In the genomic region with DNA sequence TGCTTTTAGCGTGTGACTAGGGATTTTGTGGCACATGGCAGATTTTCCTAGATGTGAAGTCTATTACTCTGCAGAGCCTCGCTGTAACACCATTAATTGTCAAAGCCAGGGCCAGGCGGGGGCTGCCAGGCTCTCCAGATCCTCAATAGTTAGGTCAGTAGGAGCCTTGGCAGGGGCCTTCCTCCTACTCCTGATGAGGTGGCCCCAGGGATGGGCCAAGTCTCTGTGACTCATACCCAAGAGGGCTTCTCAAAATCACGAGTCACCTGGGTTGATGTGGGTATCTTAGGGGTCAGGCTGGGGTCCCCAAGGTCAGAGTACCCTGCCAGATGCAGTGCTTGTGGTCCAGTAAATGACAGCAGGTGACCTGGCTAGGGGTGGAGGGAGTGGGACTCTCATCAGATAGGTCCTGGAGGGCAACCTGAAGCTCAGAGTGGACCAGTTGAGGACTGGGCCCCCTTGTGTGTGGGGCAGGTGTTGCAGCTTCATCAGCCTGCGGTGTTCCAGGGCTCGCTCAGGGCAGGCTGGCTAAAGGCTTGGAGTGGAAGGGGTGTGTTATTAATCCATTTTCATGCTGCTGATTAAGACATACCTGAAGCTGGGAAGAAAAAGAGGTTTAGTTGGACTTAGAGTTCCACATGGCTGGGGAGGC, we compare ENCODE assay signal across 13 cellular contexts.
DNase-seq lines count a peak whose midpoint lies in the region; ATAC-seq and TF ChIP-seq lines count a peak whose summit lies in the region.
"Had no signal": no experiment of that assay in that cellular context is flagged by ENCODE, and none has a peak within 500 bp of the region (broad histone marks: within the 10 kb centered on the region; RNA-seq: fewer than 3 reads in every experiment).

No MANE protein-coding gene starts in this region.

- H2BK20ac ChIP-seq in H9 (ENCODE audit: low read depth, low read length, poor library complexity, severe bottlenecking) = no peak overlapping the region

- H3K14ac ChIP-seq in H9 (ENCODE audit: insufficient read depth, low read length) = no peak overlapping the region

- H3K56ac ChIP-seq in H9 (ENCODE audit: insufficient read length, low read depth, low read length) = no peak overlapping the region

- BruUV-seq in mammary epithelial cell (replicated peaks; lab: Mats Ljungman, UMichigan) = no TSS peak

- TF ChIP-seq CTCF in BE2C (IDR thresholded peaks at IDR 0.05; ENCODE audit: low read depth, low read length) = peak; percentile 24
- TF ChIP-seq CTCF in H9 (conservative IDR thresholded peaks at IDR 0.05) = peak; percentile 71
- TF ChIP-seq CTCF in astrocyte of the spinal cord (IDR thresholded peaks at IDR 0.05; ENCODE audit: low read depth, low read length) = peak; percentile 18
- TF ChIP-seq CTCF in mammary epithelial cell (conservative IDR thresholded peaks at IDR 0.05 in 1 of 2, IDR thresholded peaks at IDR 0.05 in 1 of 2; ENCODE audit: extremely low read depth in 1 of 2, insufficient read depth in 1 of 2, low read depth in 1 of 2, low read length in 2 of 2) = peak in 1 of 2 donors; percentile 17

- dilution Hi-C loops in mammary epithelial cell (cut with HindIII; ENCODE audit: low sequenced_read_pairs) = no loop called here

- H3T11ph ChIP-seq in H9 (ENCODE audit: low read length) = no peak overlapping the region

- no peak overlapping the region for H3K27ac ChIP-seq in H9 (ENCODE audit: insufficient read length, low read depth, low read length)
- H3K27ac ChIP-seq in SJCRH30 = no peak overlapping the region
- no peak overlapping the region for H3K27ac ChIP-seq in mammary epithelial cell (ENCODE audit: insufficient read depth, low read depth, low read length)

- H2AK5ac ChIP-seq in H9 (ENCODE audit: insufficient read length, low read length) = no peak overlapping the region

- H2BK120ac ChIP-seq in H9 (ENCODE audit: low read depth, low read length, poor library complexity, severe bottlenecking) = no peak overlapping the region

- H3K79me2 ChIP-seq in H9 (ENCODE audit: insufficient read depth, low read length) (no peaks in the 10 kb centered on the region), mammary epithelial cell (ENCODE audit: insufficient read depth, low read length) (no peaks in the 10 kb centered on the region)

- H3K4me2 ChIP-seq in H9 (ENCODE audit: insufficient read depth, insufficient read length, low read length) = no peak overlapping the region
- no peak overlapping the region for H3K4me2 ChIP-seq in mammary epithelial cell (ENCODE audit: insufficient read depth, low read depth, low read length)

- no peaks in the 10 kb centered on the region for H4K20me1 ChIP-seq in H9 (ENCODE audit: control insufficient read depth, insufficient read depth, insufficient read length)
- H4K20me1 ChIP-seq in mammary epithelial cell (ENCODE audit: insufficient read depth, low read length) = no peaks in the 10 kb centered on the region

- no peak overlapping the region for H2BK5ac ChIP-seq in H9 (ENCODE audit: insufficient read length, low read length)

- no peak overlapping the region for H4K5ac ChIP-seq in H9 (ENCODE audit: insufficient read length, low read depth, low read length)

- DNase-seq in BE2C (no peak), H9 (peak; percentile 54), astrocyte of the spinal cord (ENCODE audit: low read depth, low spot score) (no peak), left lobe of liver (ENCODE audit: low spot score) (no peak), SJCRH30 (no peak), mammary epithelial cell (no peak)
- DNase-seq: CD4-positive, alpha-beta memory T cell; dorsolateral prefrontal cortex; NCI-H526 treated with DMSO at 0.1 percent for 48 hours had no signal

- in situ Hi-C loops in astrocyte of the spinal cord (cut with HindIII; ENCODE audit: low sequenced_read_pairs) = no loop called here
- in situ Hi-C loops in mammary epithelial cell (cut with MboI; ENCODE audit: low sequenced_read_pairs in 2 of 2) = no loop called here

- H3K4me1 ChIP-seq in BE2C (peaks cover 12% of the 10 kb centered on the region), H9 (ENCODE audit: insufficient read depth, low read length) (peaks cover 3% of the 10 kb centered on the region; the same call in 1 of the 2 replicates), SJCRH30 (no peaks in the 10 kb centered on the region), mammary epithelial cell (ENCODE audit: insufficient read depth, low read length) (no peaks in the 10 kb centered on the region)

- H3K23me2 ChIP-seq in H9 (ENCODE audit: insufficient read length, low read depth, low read length, poor library complexity, severe bottlenecking) = no peaks in the 10 kb centered on the region

- no peak overlapping the region for H3K23ac ChIP-seq in H9 (ENCODE audit: insufficient read length, low read depth, low read length)

- H4K91ac ChIP-seq in H9 (ENCODE audit: insufficient read length, low read depth, low read length) = no peak overlapping the region

- intact Hi-C loops in mammary epithelial cell (cut with micrococcal nuclease) = no loop called here

- peaks cover 32 to 39% of the 10 kb centered on the region in 2 experiments for H3K4me1 Mint-ChIP-seq in H9
- H3K4me1 Mint-ChIP-seq: CD4-positive, alpha-beta memory T cell had no signal

- no peak overlapping the region for H3K9ac ChIP-seq in H9 (ENCODE audit: extremely low read depth, insufficient read length, low read length)
- H3K9ac ChIP-seq in mammary epithelial cell (ENCODE audit: insufficient read depth, low read length) = no peak overlapping the region

- H3K27ac Mint-ChIP-seq in H9 = no peak overlapping the region
- H3K27ac Mint-ChIP-seq: activated T-helper 17 cell treated with anti-CD3 and anti-CD28 coated beads, Interleukin-2, amount 50 U/mL, for 72 hours; CD4-positive, alpha-beta memory T cell had no signal

- no peak overlapping the region for H3K4ac ChIP-seq in H9 (ENCODE audit: low read depth, low read length)

- no peak overlapping the region for H3K18ac ChIP-seq in H9 (ENCODE audit: insufficient read length, low read depth, low read length)

- H3K4me3 ChIP-seq in BE2C (ENCODE audit: low read depth, low read length) (no peak overlapping the region), astrocyte of the spinal cord (ENCODE audit: low read depth, low read length) (no peak overlapping the region), SJCRH30 (no peak overlapping the region), mammary epithelial cell (replicated peaks in 1 of 3; ENCODE audit: insufficient read depth in 1 of 3, low read depth in 2 of 3, low read length in 3 of 3) (no peak overlapping the region)
- H3K4me3 ChIP-seq: dorsolateral prefrontal cortex, pancreas had no signal

- H3K27me3 ChIP-seq in BE2C (no peaks in the 10 kb centered on the region), H9 (ENCODE audit: insufficient read depth, low read length) (no peaks in the 10 kb centered on the region), SJCRH30 (no peaks in the 10 kb centered on the region), mammary epithelial cell (ENCODE audit: insufficient read depth, low read length) (no peaks in the 10 kb centered on the region)
- H3K27me3 ChIP-seq: dorsolateral prefrontal cortex, pancreas had no signal

- H2BK12ac ChIP-seq in H9 (ENCODE audit: insufficient read length, low read depth, low read length) = no peak overlapping the region

- H2BK15ac ChIP-seq in H9 (ENCODE audit: low read depth, low read length) = no peak overlapping the region

- peaks cover 0 to 4% (median 0%) of the 10 kb centered on the region in 3 experiments; a peak in 2 of 7 replicates for H3K36me3 Mint-ChIP-seq in H9 (ENCODE audit: insufficient read depth in 1 of 3, low read depth in 3 of 3)
- H3K36me3 Mint-ChIP-seq: CD4-positive, alpha-beta memory T cell had no signal

- CTCF ChIA-PET in mammary epithelial cell (lab: Charles Lee; ENCODE audit: low non-redundant PET) = no interaction called here

- H3K27me3 Mint-ChIP-seq in H9 (ENCODE audit: low read depth) = peaks cover 2% of the 10 kb centered on the region; the same call in 1 of the 2 replicates

- H3K9me3 ChIP-seq in BE2C (no peaks in the 10 kb centered on the region), H9 (ENCODE audit: control insufficient read depth, low read depth, low read length) (no peaks in the 10 kb centered on the region), SJCRH30 (replicated peaks) (no peaks in the 10 kb centered on the region; the same call in 1 of the 2 replicates), mammary epithelial cell (replicated peaks; ENCODE audit: insufficient read depth, low read length) (no peaks in the 10 kb centered on the region)
- H3K9me3 ChIP-seq: pancreas had no signal

- H3K9me3 Mint-ChIP-seq in H9 = no peaks in the 10 kb centered on the region
- H3K9me3 Mint-ChIP-seq: activated T-helper 17 cell treated with anti-CD3 and anti-CD28 coated beads, Interleukin-2, amount 50 U/mL, for 72 hours; CD4-positive, alpha-beta memory T cell had no signal

- no peaks in the 10 kb centered on the region for H3K36me3 ChIP-seq in BE2C
- H3K36me3 ChIP-seq in SJCRH30 = no peaks in the 10 kb centered on the region
- H3K36me3 ChIP-seq in mammary epithelial cell (ENCODE audit: insufficient read depth, low read length) = no peaks in the 10 kb centered on the region
- H3K36me3 ChIP-seq: pancreas had no signal

- ATAC-seq in left lobe of liver = peak; percentile 65
- ATAC-seq in HG02981 (IDR thresholded peaks at IDR 0.05; ENCODE audit: unreplicated experiment) = no peak
- ATAC-seq in GM21526 (IDR thresholded peaks at IDR 0.05; ENCODE audit: low FRiP score, unreplicated experiment) = no peak
- ATAC-seq: activated T-helper 17 cell treated with anti-CD3 and anti-CD28 coated beads, Interleukin-2, amount 50 U/mL, for 72 hours; pancreas had no signal

- H3K79me1 ChIP-seq in H9 (ENCODE audit: insufficient read depth, low read depth, low read length, poor library complexity, severe bottlenecking) = no peaks in the 10 kb centered on the region

- no peak overlapping the region for H4K8ac ChIP-seq in H9 (replicated peaks; ENCODE audit: insufficient read length, low read depth, low read length)

- H2AFZ ChIP-seq in H9 (ENCODE audit: low read length) = no peak overlapping the region
- H2AFZ ChIP-seq in mammary epithelial cell (ENCODE audit: low read depth, low read length) = no peak overlapping the region

- no peak overlapping the region for H3K4me3 Mint-ChIP-seq in H9
- H3K4me3 Mint-ChIP-seq: activated T-helper 17 cell treated with anti-CD3 and anti-CD28 coated beads, Interleukin-2, amount 50 U/mL, for 72 hours; CD4-positive, alpha-beta memory T cell had no signal

- no CpG with 5 or more reads among the region's 6 CpGs for WGBS in H9 (ENCODE audit: extremely low coverage, insufficient read length, low lambda C conversion rate)
- WGBS in mammary epithelial cell (ENCODE audit: low coverage, missing lambda C conversion rate) = 97% methylated on average over 6 of the region's 6 CpGs
